ENCODE assay signal across 8 cellular contexts in genomic region chr12:109888179-109889020, GRCh38. TPM values are rescaled to one million over a fixed set of nuclear protein-coding genes. Genes with fewer than 3 reads are reported as not detected.
DNase-seq lines count a peak whose midpoint lies in the region; ATAC-seq and TF ChIP-seq lines count a peak whose summit lies in the region.

No MANE protein-coding gene starts in this region.

- no peaks in the 10 kb centered on the region for H3K36me3 Mint-ChIP-seq in activated CD8-positive, alpha-beta T cell treated with anti-CD3 and anti-CD28 coated beads, Interleukin-2, amount 10 ng/mL, durations not matched to agents 7 days and 5 days (ENCODE audit: low read depth)

- ATAC-seq in activated CD8-positive, alpha-beta T cell treated with anti-CD3 and anti-CD28 coated beads, Interleukin-2, amount 10 ng/mL, durations not matched to agents 7 days and 5 days = peak; percentile 68
- ATAC-seq in left ventricle myocardium superior (peak; percentile 72), upper lobe of left lung (ENCODE audit: low FRiP score in 2 of 2) (peak; percentile 56 to 92)

- peak overlapping the region; percentile 99 for H3K27ac Mint-ChIP-seq in activated CD8-positive, alpha-beta T cell treated with anti-CD3 and anti-CD28 coated beads, Interleukin-2, amount 10 ng/mL, durations not matched to agents 7 days and 5 days

- no peak for TF ChIP-seq POLR2A in upper lobe of left lung (IDR thresholded peaks at IDR 0.05)

- 45 to 51% methylated on average over 12 of the region's 12 CpGs for WGBS in upper lobe of left lung, 2 donors

- H3K4me1 Mint-ChIP-seq in activated CD8-positive, alpha-beta T cell treated with anti-CD3 and anti-CD28 coated beads, Interleukin-2, amount 10 ng/mL, durations not matched to agents 7 days and 5 days (ENCODE audit: low read depth) = peaks cover 49% of the 10 kb centered on the region

- H3K9me3 Mint-ChIP-seq in activated CD8-positive, alpha-beta T cell treated with anti-CD3 and anti-CD28 coated beads, Interleukin-2, amount 10 ng/mL, durations not matched to agents 7 days and 5 days (ENCODE audit: insufficient read depth) = no peaks in the 10 kb centered on the region

- H3K27ac ChIP-seq in upper lobe of left lung = peak overlapping the region; percentile 67 to 77 (median 72)

- H3K27me3 Mint-ChIP-seq in activated CD8-positive, alpha-beta T cell treated with anti-CD3 and anti-CD28 coated beads, Interleukin-2, amount 10 ng/mL, durations not matched to agents 7 days and 5 days (ENCODE audit: low read depth) = peaks cover 11% of the 10 kb centered on the region

- POLR2A ChIA-PET in activated CD8-positive, alpha-beta T cell treated with anti-CD3 and anti-CD28 coated beads, Interleukin-2, amount 10 ng/mL, durations not matched to agents 7 days and 5 days (lab: Charles Lee) = interaction anchor here (2.4 kb wide), 1 partner anchor 12 kb away, joined by 11 read pairs; the partner anchor contains the start of gene TCHP

- intact Hi-C loops in left ventricle myocardium superior (cut with micrococcal nuclease) = no loop called here

- no peaks in the 10 kb centered on the region for H3K36me3 ChIP-seq in upper lobe of left lung

- peak overlapping the region; percentile 29 for H3K4me3 Mint-ChIP-seq in activated CD8-positive, alpha-beta T cell treated with anti-CD3 and anti-CD28 coated beads, Interleukin-2, amount 10 ng/mL, durations not matched to agents 7 days and 5 days

- DNase-seq in AG09309 (ENCODE audit: low read depth) (peak; percentile 90), HS-27A (ENCODE audit: low read depth) (peak; percentile 93), left ventricle myocardium superior (no peak), upper lobe of left lung (peak in 1 of 2 donors; percentile 45), mucosa of gallbladder (ENCODE audit: low spot score) (no peak), NCI-H1105 treated with DMSO at 0.1 percent for 48 hours (lab: John Stamatoyannopoulos, UW) (no peak), NCI-H2196 (lab: John Stamatoyannopoulos, UW; ENCODE audit: unreplicated experiment) (no peak)
- peak; percentile 36 for DNase-seq in activated CD8-positive, alpha-beta T cell treated with anti-CD3 and anti-CD28 coated beads, Interleukin-2, amount 10 ng/mL, durations not matched to agents 7 days and 5 days

- H3K9me3 ChIP-seq in upper lobe of left lung = no peaks in the 10 kb centered on the region

- no peak for TF ChIP-seq EP300 in upper lobe of left lung (IDR thresholded peaks at IDR 0.05)

- H3K4me3 ChIP-seq in AG09309 (ENCODE audit: control insufficient read depth, low read depth, low read length) (no peak overlapping the region), upper lobe of left lung (no peak overlapping the region)

- no peaks in the 10 kb centered on the region for H3K27me3 ChIP-seq in upper lobe of left lung

- CTCF ChIA-PET in activated CD8-positive, alpha-beta T cell treated with anti-CD3 and anti-CD28 coated beads, Interleukin-2, amount 10 ng/mL, durations not matched to agents 7 days and 5 days (lab: Charles Lee) = interaction anchor here (1.0 to 3.0 kb wide), 10 partner anchors 9 to 83 kb away, joined by 3 to 13 read pairs (median 4); partner anchors contain the start of gene TCHP

- TF ChIP-seq CTCF in AG09309 (IDR thresholded peaks at IDR 0.05; ENCODE audit: control insufficient read depth, insufficient read depth, low read depth, low read length, missing control alignments) (no peak), upper lobe of left lung (IDR thresholded peaks at IDR 0.05) (no peak)

- H3K4me1 ChIP-seq in upper lobe of left lung = peaks cover 4 to 18% (median 12%) of the 10 kb centered on the region in 4 donors

RNA-seq across cellular contexts. Expression of gene GLTP, which starts 8.1 kb away (rescaled TPM):
- total RNA-seq in activated CD8-positive, alpha-beta T cell treated with anti-CD3 and anti-CD28 coated beads, Interleukin-2, amount 10 ng/mL, durations not matched to agents 7 days and 5 days = 10 to 100 TPM; 19.9 to 20.9 TPM
- total RNA-seq in left ventricle myocardium superior (19.8 TPM), upper lobe of left lung (10 to 100 TPM; 24.7 to 59.7 (median 46.6) TPM), mucosa of gallbladder (28.2 TPM)

RNA-seq across cellular contexts. Expression of gene TCHP, which starts 11.7 kb away (rescaled TPM):
- total RNA-seq in activated CD8-positive, alpha-beta T cell treated with anti-CD3 and anti-CD28 coated beads, Interleukin-2, amount 10 ng/mL, durations not matched to agents 7 days and 5 days = 10 to 100 TPM; 31.0 to 33.3 TPM
- 11.4 TPM for total RNA-seq in left ventricle myocardium superior
- total RNA-seq in upper lobe of left lung = 10 to 100 TPM; 10.5 to 90.1 (median 29.7) TPM
- total RNA-seq in mucosa of gallbladder = 18.8 TPM

RNA-seq across cellular contexts. Expression of gene TRPV4, which starts 55.2 kb away (rescaled TPM):
- total RNA-seq in activated CD8-positive, alpha-beta T cell treated with anti-CD3 and anti-CD28 coated beads, Interleukin-2, amount 10 ng/mL, durations not matched to agents 7 days and 5 days = not detected
- total RNA-seq in left ventricle myocardium superior (0.25 TPM), upper lobe of left lung (1 to 10 TPM; 2.2 to 9.7 (median 5.4) TPM), mucosa of gallbladder (2.1 TPM)

Comparison
In these comparisons a context has a peak if more than half of its experiments do, and no peak if none do; other contexts are left out.
1. DNase-seq: peak in AG09309 (single experiment), HS-27A (single experiment) and activated CD8-positive, alpha-beta T cell treated with anti-CD3 and anti-CD28 coated beads, Interleukin-2, amount 10 ng/mL, durations not matched to agents 7 days and 5 days (single experiment); none in left ventricle myocardium superior (single experiment), mucosa of gallbladder (single experiment), NCI-H1105 treated with DMSO at 0.1 percent for 48 hours (single experiment) and NCI-H2196 (single experiment).
2. Peak in every context shown above with its lines, with median percentiles within 50 percentile points of each other: ATAC-seq.